39 cellular contexts compared by ENCODE assay signal in genomic region chr2:166202778-166203177, GRCh38.
"Had no signal": no experiment of that assay in that cellular context is flagged by ENCODE, and none has a peak within 500 bp of the region (broad histone marks: within the 10 kb centered on the region; RNA-seq: fewer than 3 reads in every experiment).

No MANE protein-coding gene starts in this region.

- DNase-seq: activated CD4-positive, alpha-beta memory T cell treated with anti-CD3 and anti-CD28 coated beads, Interleukin-2, amount 10 ng/mL, durations not matched to agents 7 days and 5 days; activated CD4-positive, alpha-beta T cell treated with anti-CD3 and anti-CD28 coated beads for 1 hour; activated CD4-positive, alpha-beta T cell treated with anti-CD3 and anti-CD28 coated beads for 36 hours; activated CD4-positive, alpha-beta T cell treated with anti-CD3 and anti-CD28 coated beads for 48 hours; activated CD4-positive, alpha-beta T cell treated with anti-CD3 and anti-CD28 coated beads, Interleukin-2, amount 10 ng/mL, durations not matched to agents 7 days and 5 days; activated CD4-positive, alpha-beta T cell treated with anti-CD3 and anti-CD28 coated beads, Interleukin-2, amount 50 U/mL, for 48 hours; activated CD4-positive, CD25-positive, alpha-beta regulatory T cell; activated CD8-positive, alpha-beta memory T cell treated with anti-CD3 and anti-CD28 coated beads for 24 hours; activated CD8-positive, alpha-beta memory T cell treated with anti-CD3 and anti-CD28 coated beads, Interleukin-2, amount 50 U/mL, for 4 hours; activated CD8-positive, alpha-beta T cell treated with anti-CD3 and anti-CD28 coated beads, Interleukin-2, amount 10 ng/mL, durations not matched to agents 7 days and 5 days; activated effector memory CD4-positive, alpha-beta T cell treated with anti-CD3 and anti-CD28 coated beads, Interleukin-2, amount 50 U/mL, for 16 hours; activated gamma-delta T cell treated with Interleukin-2 at 50 U/mL for 16 hours; activated naive CD4-positive, alpha-beta T cell; activated naive CD4-positive, alpha-beta T cell treated with anti-CD3 and anti-CD28 coated beads for 36 hours; activated naive CD4-positive, alpha-beta T cell treated with anti-CD3 and anti-CD28 coated beads, Interleukin-2, amount 50 U/mL, for 16 hours; activated naive CD8-positive, alpha-beta T cell treated with anti-CD3 and anti-CD28 coated beads for 36 hours; activated T-cell treated with anti-CD3 and anti-CD28 coated beads for 4 hours; activated T-cell treated with anti-CD3 and anti-CD28 coated beads, Interleukin-2, amount 50 U/mL, for 1 hour; activated T-cell treated with anti-CD3 and anti-CD28 coated beads, Interleukin-2, amount 50 U/mL, for 4 hours; activated T-cell treated with anti-CD3 and anti-CD28 coated beads, Interleukin-2, amount 50 U/mL, for 72 hours; adrenal gland; amniotic stem cell; aorta; body of pancreas; brain microvascular endothelial cell; central memory CD4-positive, alpha-beta T cell; T-helper 1 cell; T-helper 2 cell; T-helper 9 cell; WERI-Rb-1 had no signal

- H3K36me3 ChIP-seq: adrenal gland, brain microvascular endothelial cell, breast epithelium, WERI-Rb-1 had no signal

- H3K4me1 Mint-ChIP-seq: activated CD4-positive, alpha-beta memory T cell treated with anti-CD3 and anti-CD28 coated beads, Interleukin-2, amount 10 ng/mL, durations not matched to agents 7 days and 5 days; activated CD4-positive, alpha-beta T cell treated with anti-CD3 and anti-CD28 coated beads for 36 hours; activated CD4-positive, alpha-beta T cell treated with anti-CD3 and anti-CD28 coated beads, Interleukin-2, amount 10 ng/mL, durations not matched to agents 7 days and 5 days; activated naive CD8-positive, alpha-beta T cell treated with anti-CD3 and anti-CD28 coated beads for 36 hours; activated T-helper 17 cell treated with anti-CD3 and anti-CD28 coated beads, Interleukin-2, amount 50 U/mL, for 72 hours; WTC11 had no signal

- H3K4me1 ChIP-seq: adrenal gland, body of pancreas, breast epithelium had no signal

- H3K27ac ChIP-seq: adrenal gland, body of pancreas, brain microvascular endothelial cell, breast epithelium, WERI-Rb-1 had no signal

- H3K27ac Mint-ChIP-seq: activated CD4-positive, alpha-beta memory T cell treated with anti-CD3 and anti-CD28 coated beads, Interleukin-2, amount 10 ng/mL, durations not matched to agents 7 days and 5 days; activated CD4-positive, alpha-beta T cell treated with anti-CD3 and anti-CD28 coated beads for 36 hours; activated CD4-positive, alpha-beta T cell treated with anti-CD3 and anti-CD28 coated beads, Interleukin-2, amount 10 ng/mL, durations not matched to agents 7 days and 5 days; activated CD8-positive, alpha-beta T cell treated with anti-CD3 and anti-CD28 coated beads, Interleukin-2, amount 10 ng/mL, durations not matched to agents 7 days and 5 days; activated naive CD4-positive, alpha-beta T cell treated with anti-CD3 and anti-CD28 coated beads for 36 hours; activated naive CD4-positive, alpha-beta T cell treated with anti-CD3 and anti-CD28 coated beads, Interleukin-2, amount 50 U/mL, for 72 hours; activated naive CD8-positive, alpha-beta T cell treated with anti-CD3 and anti-CD28 coated beads for 36 hours; activated T-cell treated with anti-CD3 and anti-CD28 coated beads, Interleukin-2, amount 50 U/mL, for 72 hours; activated T-helper 1 cell treated with anti-CD3 and anti-CD28 coated beads, Interleukin-12 subunit alpha, Interleukin-12 subunit beta, Interleukin-2, Interleukin-4 antibody, amounts not matched to agents 30 ng/mL and 10 ng/mL and 1 ng/mL, durations not matched to agents 14 hours and 24 hours and 36 hours; activated T-helper 17 cell treated with anti-CD3 and anti-CD28 coated beads, Interleukin-2, amount 50 U/mL, for 72 hours; T-helper 1 cell treated with Interleukin-12 subunit alpha and Interleukin-12 subunit beta and Interleukin-4 antibody, amounts not matched to agents 30 μg/mL and 1 μg/mL, for 36 hours; T-helper 2 cell treated with Interferon-gamma antibody and Interleukin-4, amounts not matched to agents 5 μg/mL and 100 μg/mL, for 36 hours; WTC11 had no signal

- H3K9me3 ChIP-seq: body of pancreas had no signal

- H3K27me3 ChIP-seq: adrenal gland, body of pancreas, brain microvascular endothelial cell, breast epithelium had no signal

- H3K4me3 ChIP-seq: adrenal gland, body of pancreas, breast epithelium had no signal

- H3K4me3 Mint-ChIP-seq: activated CD4-positive, alpha-beta memory T cell treated with anti-CD3 and anti-CD28 coated beads, Interleukin-2, amount 10 ng/mL, durations not matched to agents 7 days and 5 days; activated CD4-positive, alpha-beta T cell treated with anti-CD3 and anti-CD28 coated beads for 36 hours; activated CD4-positive, alpha-beta T cell treated with anti-CD3 and anti-CD28 coated beads, Interleukin-2, amount 10 ng/mL, durations not matched to agents 7 days and 5 days; activated CD8-positive, alpha-beta T cell treated with anti-CD3 and anti-CD28 coated beads, Interleukin-2, amount 10 ng/mL, durations not matched to agents 7 days and 5 days; activated naive CD4-positive, alpha-beta T cell treated with anti-CD3 and anti-CD28 coated beads for 36 hours; activated naive CD8-positive, alpha-beta T cell treated with anti-CD3 and anti-CD28 coated beads for 36 hours; activated T-cell treated with anti-CD3 and anti-CD28 coated beads, Interleukin-2, amount 50 U/mL, for 4 hours; activated T-cell treated with anti-CD3 and anti-CD28 coated beads, Interleukin-2, amount 50 U/mL, for 72 hours; activated T-helper 1 cell treated with anti-CD3 and anti-CD28 coated beads, Interleukin-12 subunit alpha, Interleukin-12 subunit beta, Interleukin-2, Interleukin-4 antibody, amounts not matched to agents 30 ng/mL and 10 ng/mL and 1 ng/mL, durations not matched to agents 14 hours and 24 hours and 36 hours; activated T-helper 17 cell treated with anti-CD3 and anti-CD28 coated beads, Interleukin-2, amount 50 U/mL, for 72 hours; T-helper 1 cell treated with Interleukin-12 subunit alpha and Interleukin-12 subunit beta and Interleukin-4 antibody, amounts not matched to agents 30 μg/mL and 1 μg/mL, for 36 hours; T-helper 2 cell treated with Interferon-gamma antibody and Interleukin-4, amounts not matched to agents 5 μg/mL and 100 μg/mL, for 36 hours; WTC11 had no signal

- ATAC-seq: activated CD4-positive, alpha-beta T cell treated with anti-CD3 and anti-CD28 coated beads for 36 hours; activated CD4-positive, CD25-positive, alpha-beta regulatory T cell treated with anti-CD3 and anti-CD28 coated beads, Interleukin-2, amount 50 U/mL, for 24 hours; activated CD8-positive, alpha-beta T cell treated with anti-CD3 and anti-CD28 coated beads, Interleukin-2, amount 10 ng/mL, durations not matched to agents 7 days and 5 days; activated naive CD4-positive, alpha-beta T cell treated with anti-CD3 and anti-CD28 coated beads, Interleukin-2, amount 50 U/mL, for 72 hours; activated T-cell treated with anti-CD3 and anti-CD28 coated beads, Interleukin-2, amount 50 U/mL, for 4 hours; activated T-cell treated with anti-CD3 and anti-CD28 coated beads, Interleukin-2, amount 50 U/mL, for 72 hours; activated T-helper 17 cell treated with anti-CD3 and anti-CD28 coated beads, Interleukin-2, amount 50 U/mL, for 72 hours; body of pancreas; WTC11 had no signal

- FAIRE-seq: astrocyte had no signal

- H3K27me3 Mint-ChIP-seq: activated CD4-positive, alpha-beta memory T cell treated with anti-CD3 and anti-CD28 coated beads, Interleukin-2, amount 10 ng/mL, durations not matched to agents 7 days and 5 days; activated CD4-positive, alpha-beta T cell treated with anti-CD3 and anti-CD28 coated beads, Interleukin-2, amount 10 ng/mL, durations not matched to agents 7 days and 5 days; activated naive CD8-positive, alpha-beta T cell treated with anti-CD3 and anti-CD28 coated beads for 36 hours; activated T-helper 17 cell treated with anti-CD3 and anti-CD28 coated beads, Interleukin-2, amount 50 U/mL, for 72 hours had no signal

- H3K36me3 Mint-ChIP-seq: activated naive CD4-positive, alpha-beta T cell treated with anti-CD3 and anti-CD28 coated beads, Interleukin-2, amount 50 U/mL, for 72 hours had no signal

- H3K9me3 Mint-ChIP-seq: activated CD4-positive, alpha-beta T cell treated with anti-CD3 and anti-CD28 coated beads, Interleukin-2, amount 10 ng/mL, durations not matched to agents 7 days and 5 days had no signal
